Comparison of ENCODE assay signal across 8 cellular contexts in genomic region chr19:17606786-17607185, GRCh38. TPM values are rescaled to one million over a fixed set of nuclear protein-coding genes. Genes with fewer than 3 reads are reported as not detected.
A peak's percentile ranks its signal among the peaks of the same experiment; 100 is the strongest.
DNase-seq lines count a peak whose midpoint lies in the region; ATAC-seq, FAIRE-seq and TF ChIP-seq lines count a peak whose summit lies in the region.

No MANE protein-coding gene starts in this region.

- CTCF ChIA-PET in HepG2 (lab: Yijun Ruan, JAX; ENCODE audit: low intra/inter-chr PET ratio, low total read pairs), result no interaction called here

- H3K4me1 ChIP-seq in ACC112 (ENCODE audit: control insufficient read depth, insufficient read depth, low read length, unreplicated experiment), result no peaks in the 10 kb centered on the region
- H3K4me1 ChIP-seq in HepG2 (ENCODE audit: insufficient read depth, low read length), result peaks cover 44% of the 10 kb centered on the region

- H3K4me3 Mint-ChIP-seq in activated T-helper 1 cell treated with anti-CD3 and anti-CD28 coated beads, Interleukin-12 subunit alpha, Interleukin-12 subunit beta, Interleukin-2, Interleukin-4 antibody, amounts not matched to agents 30 ng/mL and 10 ng/mL and 1 ng/mL, durations not matched to agents 14 hours and 24 hours and 36 hours, result peak overlapping the region; percentile 74

- TF ChIP-seq POLR2A in HepG2 (IDR thresholded peaks at IDR 0.05; ENCODE audit: insufficient read depth in 1 of 2, low read depth in 2 of 2, low read length in 2 of 2), result no peak

- no peak for TF ChIP-seq EP300 in HepG2 (IDR thresholded peaks at IDR 0.05; ENCODE audit: low read depth in 2 of 2, low read length in 2 of 2)
- no peak for TF ChIP-seq EP300 in HepG2 (CRISPR knock-in tag; IDR thresholded peaks at IDR 0.05; ENCODE audit: borderline replicate concordance)

- H3K4me1 Mint-ChIP-seq in activated T-helper 1 cell treated with anti-CD3 and anti-CD28 coated beads, Interleukin-12 subunit alpha, Interleukin-12 subunit beta, Interleukin-2, Interleukin-4 antibody, amounts not matched to agents 30 ng/mL and 10 ng/mL and 1 ng/mL, durations not matched to agents 14 hours and 24 hours and 36 hours (ENCODE audit: low read depth), result peaks cover 8% of the 10 kb centered on the region

- TF ChIP-seq CTCF in HepG2 (CRISPR knock-in tag; IDR thresholded peaks at IDR 0.05), result no peak

- in situ Hi-C loops in HepG2 (cut with HindIII; ENCODE audit: extremely low pct_ligation_motif_present, low pct_unique_long_range_greater_than_20kb), result no loop called here

- H3K79me2 ChIP-seq in ACC112 (ENCODE audit: control insufficient read depth, insufficient read depth, low read length, unreplicated experiment) (no peaks in the 10 kb centered on the region), HepG2 (ENCODE audit: insufficient read depth, low read length) (no peaks in the 10 kb centered on the region)

- H3K36me3 Mint-ChIP-seq in activated T-helper 1 cell treated with anti-CD3 and anti-CD28 coated beads, Interleukin-12 subunit alpha, Interleukin-12 subunit beta, Interleukin-2, Interleukin-4 antibody, amounts not matched to agents 30 ng/mL and 10 ng/mL and 1 ng/mL, durations not matched to agents 14 hours and 24 hours and 36 hours (ENCODE audit: low read depth), result no peaks in the 10 kb centered on the region

- H3K27me3 Mint-ChIP-seq in activated T-helper 1 cell treated with anti-CD3 and anti-CD28 coated beads, Interleukin-12 subunit alpha, Interleukin-12 subunit beta, Interleukin-2, Interleukin-4 antibody, amounts not matched to agents 30 ng/mL and 10 ng/mL and 1 ng/mL, durations not matched to agents 14 hours and 24 hours and 36 hours (ENCODE audit: insufficient read depth), result peaks cover 33% of the 10 kb centered on the region

- no peak for FAIRE-seq in HepG2 (lab: Jason Lieb, UNC)

- no peaks in the 10 kb centered on the region for H3K9me3 Mint-ChIP-seq in activated T-helper 1 cell treated with anti-CD3 and anti-CD28 coated beads, Interleukin-12 subunit alpha, Interleukin-12 subunit beta, Interleukin-2, Interleukin-4 antibody, amounts not matched to agents 30 ng/mL and 10 ng/mL and 1 ng/mL, durations not matched to agents 14 hours and 24 hours and 36 hours

- H3K27ac Mint-ChIP-seq in activated T-helper 1 cell treated with anti-CD3 and anti-CD28 coated beads, Interleukin-12 subunit alpha, Interleukin-12 subunit beta, Interleukin-2, Interleukin-4 antibody, amounts not matched to agents 30 ng/mL and 10 ng/mL and 1 ng/mL, durations not matched to agents 14 hours and 24 hours and 36 hours, result peak overlapping the region; percentile 68

- no peaks in the 10 kb centered on the region for H4K20me1 ChIP-seq in HepG2 (ENCODE audit: insufficient read depth, low read length)

- intact Hi-C loops in activated T-helper 1 cell treated with anti-CD3 and anti-CD28 coated beads, Interleukin-12 subunit alpha, Interleukin-12 subunit beta, Interleukin-2, Interleukin-4 antibody, amounts not matched to agents 30 ng/mL and 10 ng/mL and 1 ng/mL, durations not matched to agents 14 hours and 24 hours and 36 hours (cut with micrococcal nuclease), result loop anchor here (1.0 to 5.0 kb wide), 3 partner anchors 67 to 248 kb away; partner anchors contain the start of gene FCHO1
- intact Hi-C loops in HepG2 (cut with micrococcal nuclease; ENCODE audit: unreplicated experiment), result no loop called here

- DNase-seq in H7 (peak; percentile 70), HepG2 (ENCODE audit: low spot score) (no peak), cerebellum (ENCODE audit: low spot score) (no peak), NCI-H526 (lab: John Stamatoyannopoulos, UW) (no peak)
- DNase-seq in activated T-helper 1 cell treated with anti-CD3 and anti-CD28 coated beads, Interleukin-12 subunit alpha, Interleukin-12 subunit beta, Interleukin-2, Interleukin-4 antibody, amounts not matched to agents 30 ng/mL and 10 ng/mL and 1 ng/mL, durations not matched to agents 14 hours and 24 hours and 36 hours (ENCODE audit: low spot score), result no peak
- no peak for DNase-seq in effector CD4-positive, alpha-beta T cell

- H2AFZ ChIP-seq in ACC112 (ENCODE audit: low read length, unreplicated experiment) (no peak overlapping the region), HepG2 (ENCODE audit: low read length) (no peak overlapping the region)

- BruUV-seq in HepG2 (replicated peaks; lab: Mats Ljungman, UMichigan), result no TSS peak

- TF ChIP-seq RAD21 in HepG2 (CRISPR knock-in tag; IDR thresholded peaks at IDR 0.05), result no peak

- H3K4me3 ChIP-seq in ACC112 (ENCODE audit: low read depth, low read length) (peak overlapping the region; percentile 80; the same call in 1 of the 2 replicates), H7 (ENCODE audit: insufficient read depth, low read depth, low read length) (peak overlapping the region; percentile 78), HepG2 (replicated peaks in 1 of 3; ENCODE audit: insufficient read depth in 1 of 3, low read depth in 2 of 3, low read length in 3 of 3) (peak overlapping the region in 2 of 3 experiments; percentile 59 to 68; a peak in 3 of 6 replicates)

- ATAC-seq in HepG2, result peak; percentile 22
- ATAC-seq in HG03469 (IDR thresholded peaks at IDR 0.05; ENCODE audit: unreplicated experiment), result no peak

- no peak overlapping the region for H3K9ac ChIP-seq in HepG2 (ENCODE audit: insufficient read depth, low read depth, low read length)

- no peaks in the 10 kb centered on the region for H3K9me3 ChIP-seq in HepG2 (ENCODE audit: low read length)

- no peaks in the 10 kb centered on the region for H3K36me3 ChIP-seq in ACC112 (ENCODE audit: insufficient read depth, low read length)
- H3K36me3 ChIP-seq in H7 (replicated peaks; ENCODE audit: control insufficient read depth, insufficient read depth, low read length), result peaks cover 2% of the 10 kb centered on the region; the same call in 1 of the 2 replicates
- no peaks in the 10 kb centered on the region for H3K36me3 ChIP-seq in HepG2 (replicated peaks in 1 of 2; ENCODE audit: control insufficient read depth in 1 of 2, insufficient read depth in 2 of 2, low read length in 2 of 2)

- POLR2A ChIA-PET in HepG2 (lab: Yijun Ruan, JAX), result interaction anchor here (0.9 to 1.9 kb wide), 7 partner anchors 10 to 301 kb away, joined by 3 to 17 read pairs (median 3); partner anchors contain the start of genes MAP1S, MRPL34, PGLS and RPL18A

- 0 out of 2 replicates have a peak, but pooled peaks cover 9% of the 10 kb centered on the region for H3K27me3 ChIP-seq in ACC112 (ENCODE audit: insufficient read depth, low read length)
- no peaks in the 10 kb centered on the region for H3K27me3 ChIP-seq in H7 (ENCODE audit: control insufficient read depth, insufficient read depth, low read length)
- H3K27me3 ChIP-seq in HepG2 (ENCODE audit: control insufficient read depth in 1 of 2, insufficient read depth in 2 of 2, low read length in 2 of 2), result peaks cover 3 to 22% of the 10 kb centered on the region in 2 experiments; a peak in 3 of 5 replicates

- WGBS in HepG2 (ENCODE audit: low lambda C conversion rate), result 7% methylated on average over 4 of the region's 7 CpGs

- H3K27ac ChIP-seq in ACC112 (ENCODE audit: low read depth, low read length), result no peak overlapping the region
- no peak overlapping the region for H3K27ac ChIP-seq in HepG2 (ENCODE audit: extremely low read length, insufficient read depth, low read length)

- H3K4me2 ChIP-seq in HepG2 (ENCODE audit: low read depth, low read length), result peak overlapping the region; percentile 75

TF ChIP-seq in HepG2, 621 proteins besides CTCF, POLR2A, EP300 and RAD21 (continues in another document):
- TF ChIP-seq ZBTB39 (CRISPR knock-in tag; IDR thresholded peaks at IDR 0.05), result no peak

RNA-seq across cellular contexts. Expression of gene COLGALT1, which starts 51.3 kb away (rescaled TPM):
- total RNA-seq in H7 (2014; rRNA removed; shearing (Covaris generic)), result 49.5 and 52.0 TPM in 2 replicates
- 115 and 117 TPM in 2 replicates for total RNA-seq in activated T-helper 1 cell treated with anti-CD3 and anti-CD28 coated beads, Interleukin-12 subunit alpha, Interleukin-12 subunit beta, Interleukin-2, Interleukin-4 antibody, amounts not matched to agents 30 ng/mL and 10 ng/mL and 1 ng/mL, durations not matched to agents 14 hours and 24 hours and 36 hours
- total RNA-seq in HepG2 (2016; rRNA removed; fragmentation: Illumina TruSeq; extraction: Trizol) (33.3 and 58.0 TPM in 2 replicates), cerebellum (19.1 TPM)
- 9.3 and 10.3 TPM in 2 replicates for total RNA-seq in HepG2 (2016; cell fraction: cytosol; rRNA removed; fragmentation: Illumina TruSeq; extraction: Trizol; ENCODE audit: low read depth)
- 33.6 and 57.7 TPM in 2 replicates for total RNA-seq in HepG2 (2016; cell fraction: insoluble cytoplasmic fraction; rRNA removed; fragmentation: Illumina TruSeq; extraction: Trizol)
- 32.5 and 35.6 TPM in 2 replicates for total RNA-seq in HepG2 (2016; cell fraction: membrane; rRNA removed; fragmentation: Illumina TruSeq; extraction: Trizol)
- total RNA-seq in HepG2 (2016; cell fraction: nucleus; rRNA removed; fragmentation: Illumina TruSeq; extraction: Trizol), result 53.1 and 65.6 TPM in 2 replicates
- polyA plus RNA-seq in HepG2 (2011; rRNA removed), result 196 and 211 TPM in 2 replicates
- 111 and 141 TPM in 2 replicates for polyA plus RNA-seq in HepG2 (2011; cell fraction: cytosol; rRNA removed)
- polyA plus RNA-seq in HepG2 (2011; cell fraction: nucleus; rRNA removed), result 153 and 157 TPM in 2 replicates
- polyA plus RNA-seq in HepG2 (2012), result 58.7 and 87.4 TPM in 2 replicates
- polyA plus RNA-seq in HepG2 (2016; cell fraction: cytosol; fragmentation: Illumina TruSeq; extraction: Trizol; ENCODE audit: low read depth), result 9.2 and 9.8 TPM in 2 replicates
- 35.7 and 38.2 TPM in 2 replicates for polyA plus RNA-seq in HepG2 (2016; cell fraction: insoluble cytoplasmic fraction; fragmentation: Illumina TruSeq; extraction: Trizol; ENCODE audit: low read depth)
- 23.4 and 28.7 TPM in 2 replicates for polyA plus RNA-seq in HepG2 (2016; cell fraction: membrane; fragmentation: Illumina TruSeq; extraction: Trizol; ENCODE audit: low read depth)
- 111 TPM in 2 replicates for polyA plus RNA-seq in HepG2 (2016; cell fraction: nucleus; fragmentation: Illumina TruSeq; extraction: Trizol; ENCODE audit: insufficient read depth, low read depth)
- 360 and 644 TPM in 2 replicates for polyA minus RNA-seq in HepG2 (2011; rRNA and poly(A)+ RNA removed; ENCODE audit: low replicate concordance)
- polyA minus RNA-seq in HepG2 (2011; cell fraction: cytosol; rRNA and poly(A)+ RNA removed), result 74.1 and 77.3 TPM in 2 replicates
- polyA minus RNA-seq in HepG2 (2011; cell fraction: nucleus; rRNA and poly(A)+ RNA removed), result 32.0 and 33.2 TPM in 2 replicates
